13 cellular contexts compared by ENCODE assay signal in the genomic region with DNA sequence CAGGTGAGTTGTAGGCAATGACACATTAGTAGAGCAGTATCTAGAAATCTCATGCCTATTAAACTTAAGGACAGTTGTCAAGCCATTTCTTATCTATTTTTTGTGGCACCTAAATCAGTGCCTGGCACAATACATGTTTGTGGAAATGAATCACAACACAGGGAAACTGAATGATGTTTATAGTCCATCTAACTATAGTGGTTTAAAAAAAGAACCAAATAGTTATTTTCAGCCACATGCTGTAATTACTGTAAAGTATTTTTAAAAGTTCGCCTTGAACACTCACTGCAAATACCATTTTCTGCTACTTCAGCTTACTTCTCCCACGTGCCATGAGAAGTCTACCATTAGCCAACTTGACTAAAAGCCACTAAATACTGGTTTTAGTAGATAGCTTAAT. TPM values are rescaled to one million over a fixed set of nuclear protein-coding genes. Genes with fewer than 3 reads are reported as not detected.
DNase-seq lines count a peak whose midpoint lies in the region; ATAC-seq and TF ChIP-seq lines count a peak whose summit lies in the region.
"Had no signal": no experiment of that assay in that cellular context is flagged by ENCODE, and none has a peak within 500 bp of the region (broad histone marks: within the 10 kb centered on the region; RNA-seq: fewer than 3 reads in every experiment).

No MANE protein-coding gene starts in this region.

- CTCF ChIA-PET in Panc1 (lab: Charles Lee) = no interaction called here

- 64 to 84% methylated on average over 2 of the region's 2 CpGs for WGBS in sigmoid colon, 2 donors
- WGBS in heart left ventricle, 4 donors = 38 to 59% (median 53%) methylated on average over 2 of the region's 2 CpGs

- H3K36me3 ChIP-seq in Panc1 (ENCODE audit: control insufficient read depth, insufficient read depth, low read length) (no peaks in the 10 kb centered on the region), sigmoid colon (no peaks in the 10 kb centered on the region), heart left ventricle (peaks cover 0 to 5% (median 0%) of the 10 kb centered on the region in 9 donors)
- H3K36me3 ChIP-seq: Peyer's patch had no signal

- H3K4me3 ChIP-seq in GM12865 (ENCODE audit: low read depth, low read length) (peak overlapping the region; percentile 69), Panc1 (ENCODE audit: low read depth in 2 of 2, low read length in 2 of 2) (no peak overlapping the region), dorsolateral prefrontal cortex (no peak overlapping the region), sigmoid colon (no peak overlapping the region), heart left ventricle (no peak overlapping the region)
- H3K4me3 ChIP-seq: Peyer's patch had no signal

- H3K36me3 Mint-ChIP-seq in CD14-positive monocyte = peaks cover 19 to 28% of the 10 kb centered on the region in 2 donors

- TF ChIP-seq CTCF in GM12865 (IDR thresholded peaks at IDR 0.05; ENCODE audit: insufficient read depth, low read depth, low read length, missing control alignments) (no peak), Panc1 (IDR thresholded peaks at IDR 0.05) (no peak), dorsolateral prefrontal cortex (IDR thresholded peaks at IDR 0.05 in 54 of 56, conservative IDR thresholded peaks at IDR 0.05 in 2 of 56; ENCODE audit: low read depth in 1 of 56, partially characterized antibody in 56 of 56) (no peak), sigmoid colon (IDR thresholded peaks at IDR 0.05) (no peak), heart left ventricle (IDR thresholded peaks at IDR 0.05) (no peak), CD14-positive monocyte (IDR thresholded peaks at IDR 0.05) (no peak)

- intact Hi-C loops in Panc1 (cut with micrococcal nuclease; ENCODE audit: unreplicated experiment) (no loop called here), dorsolateral prefrontal cortex (cut with DNase I) (no loop called here), sigmoid colon (cut with DNase I) (no loop called here), heart left ventricle (cut with DNase I) (no loop called here), CD14-positive monocyte (cut with micrococcal nuclease) (no loop called here)

- no peaks in the 10 kb centered on the region for H3K9me3 ChIP-seq in Panc1 (ENCODE audit: control insufficient read depth, insufficient read depth, low read depth, low read length)
- no peaks in the 10 kb centered on the region for H3K9me3 ChIP-seq in sigmoid colon
- peaks cover 0 to 3% (median 0%) of the 10 kb centered on the region in 12 donors for H3K9me3 ChIP-seq in heart left ventricle
- H3K9me3 ChIP-seq: Peyer's patch had no signal

- in situ Hi-C loops in Panc1 (cut with HindIII; ENCODE audit: low pct_unique_long_range_greater_than_20kb, low sequenced_read_pairs) = no loop called here

- H3K27ac ChIP-seq in Panc1 (ENCODE audit: low read length) (peak overlapping the region; percentile 59; the same call in 1 of the 2 replicates), dorsolateral prefrontal cortex (peak overlapping the region in 48 of 59 donors; percentile 5 to 81 (median 68)), sigmoid colon (peak overlapping the region; percentile 75 to 99 (median 92)), heart left ventricle (peak overlapping the region in 2 of 12 donors; percentile 14 to 80)

- peaks cover 41% of the 10 kb centered on the region for H3K4me1 Mint-ChIP-seq in CD14-positive monocyte

- peaks cover 0 to 1% (median 0%) of the 10 kb centered on the region in 3 donors for H3K27me3 Mint-ChIP-seq in CD14-positive monocyte (ENCODE audit: low read depth in 3 of 3)
- H3K27me3 Mint-ChIP-seq: activated CD4-positive, alpha-beta T cell treated with anti-CD3 and anti-CD28 coated beads, Interleukin-2, amount 10 ng/mL, durations not matched to agents 7 days and 5 days had no signal

- ATAC-seq in Panc1 (no peak), heart left ventricle (no peak)

- no peak for TF ChIP-seq POLR2A in sigmoid colon (IDR thresholded peaks at IDR 0.05)
- no peak for TF ChIP-seq POLR2A in heart left ventricle (IDR thresholded peaks at IDR 0.05)

- POLR2A ChIA-PET in Panc1 (lab: Charles Lee) = interaction anchor here (0.7 kb wide), 1 partner anchor 216 kb away, joined by 4 read pairs; no protein-coding TSS in a partner anchor

- H3K9me3 Mint-ChIP-seq in CD14-positive monocyte = peaks cover 2 to 8% (median 5%) of the 10 kb centered on the region in 7 donors

- no peak for TF ChIP-seq EP300 in sigmoid colon (IDR thresholded peaks at IDR 0.05)

- no TSS peak for BruUV-seq in Panc1 (replicated peaks; lab: Mats Ljungman, UMichigan)

- H3K4me1 ChIP-seq in Panc1 (ENCODE audit: control insufficient read depth, insufficient read depth, low read length) (peaks cover 51% of the 10 kb centered on the region), sigmoid colon (peaks cover 0 to 86% (median 82%) of the 10 kb centered on the region in 4 donors), heart left ventricle (peaks cover 0 to 64% (median 16%) of the 10 kb centered on the region in 12 donors)

- H3K27ac Mint-ChIP-seq in CD14-positive monocyte = peak overlapping the region in 1 of 7 donors; percentile 63

- H3K27me3 ChIP-seq in Panc1 (ENCODE audit: control insufficient read depth, insufficient read depth, low read length) (no peaks in the 10 kb centered on the region), dorsolateral prefrontal cortex (no peaks in the 10 kb centered on the region), sigmoid colon (no peaks in the 10 kb centered on the region), heart left ventricle (no peaks in the 10 kb centered on the region)
- H3K27me3 ChIP-seq: Peyer's patch had no signal

- H3K4me3 Mint-ChIP-seq in CD14-positive monocyte = no peak overlapping the region
- H3K4me3 Mint-ChIP-seq: activated CD4-positive, alpha-beta T cell treated with anti-CD3 and anti-CD28 coated beads, Interleukin-2, amount 10 ng/mL, durations not matched to agents 7 days and 5 days had no signal

- DNase-seq in GM12865 (ENCODE audit: low read depth) = no peak
- DNase-seq in Panc1 (ENCODE audit: low read depth, low spot score) = no peak
- DNase-seq in dorsolateral prefrontal cortex = no peak
- no peak for DNase-seq in sigmoid colon
- DNase-seq in heart left ventricle = no peak
- no peak for DNase-seq in DMS53 (lab: John Stamatoyannopoulos, UW)
- no peak for DNase-seq in CD14-positive monocyte (ENCODE audit: low spot score)
- DNase-seq in NCI-H82 treated with DMSO at 0.1 percent for 48 hours (lab: John Stamatoyannopoulos, UW; ENCODE audit: unreplicated experiment) = no peak
- DNase-seq: activated CD4-positive, alpha-beta T cell treated with anti-CD3 and anti-CD28 coated beads, Interleukin-2, amount 10 ng/mL, durations not matched to agents 7 days and 5 days; NCI-H1930; NCI-H524 treated with DMSO at 0.1 percent for 48 hours; Peyer's patch; trophoblast cell had no signal

RNA-seq across cellular contexts. Expression of a gene that starts 21.9 kb away (rescaled TPM):
- total RNA-seq in Panc1 (2021; ENCODE audit: unreplicated experiment) (53.6 TPM), dorsolateral prefrontal cortex (100 to 1,000 TPM in 60 of 120 experiments, 10 to 100 TPM in 60; 53.9 to 197 (median 99.8) TPM), sigmoid colon (100 to 1,000 TPM in 3 of 4 donors, 10 to 100 TPM in 1; 92.8 to 172 (median 104) TPM), heart left ventricle (10 to 100 TPM; 16.6 to 47.3 (median 24.8) TPM)
- polyA plus RNA-seq in Panc1 (2012; ENCODE audit: insufficient read length) = 21.0 TPM
- polyA plus RNA-seq in sigmoid colon (10 to 100 TPM; 12.5 to 39.0 (median 13.2) TPM), heart left ventricle (10 to 100 TPM in 1 of 2 donors, 1 to 10 TPM in 1; 6.9 to 13.4 TPM), CD14-positive monocyte (10 to 100 TPM; 51.4 to 60.7 TPM)

RNA-seq across cellular contexts. Expression of a gene that starts 32.6 kb away (rescaled TPM):
- 43.0 TPM for total RNA-seq in Panc1 (2021; ENCODE audit: unreplicated experiment)
- polyA plus RNA-seq in Panc1 (2012; ENCODE audit: insufficient read length) = 27.5 TPM
- 10 to 100 TPM; 34.8 to 59.2 (median 45.9) TPM for total RNA-seq in dorsolateral prefrontal cortex
- 10 to 100 TPM; 18.9 to 27.7 (median 21.6) TPM for total RNA-seq in sigmoid colon
- 10 to 100 TPM in 1 of 3 donors, 1 to 10 TPM in 2; 3.6 to 34.1 (median 3.7) TPM for polyA plus RNA-seq in sigmoid colon
- total RNA-seq in heart left ventricle = 10 to 100 TPM; 16.1 to 33.2 (median 21.3) TPM
- polyA plus RNA-seq in heart left ventricle = 10 to 100 TPM in 1 of 2 donors, 1 to 10 TPM in 1; 7.0 to 30.5 TPM
- polyA plus RNA-seq in CD14-positive monocyte = 1 to 10 TPM; 6.0 TPM
